8 cellular contexts compared by ENCODE assay signal in genomic region chrX:2690856-2691542, GRCh38. TPM values are rescaled to one million over a fixed set of nuclear protein-coding genes. Genes with fewer than 3 reads are reported as not detected.
A peak's percentile ranks its signal among the peaks of the same experiment; 100 is the strongest.
DNase-seq lines count a peak whose midpoint lies in the region; ATAC-seq and TF ChIP-seq lines count a peak whose summit lies in the region.

Gene CD99 (plus strand): TSS chrX:2691295. CDS start chrX:2691361, 66 bp downstream.

- peak within 1 kb of the TSS; percentile 86 to 95 (median 92) for H3K27ac Mint-ChIP-seq in CD8-positive, alpha-beta memory T cell

- H3K4me1 Mint-ChIP-seq in CD8-positive, alpha-beta memory T cell: peaks cover 34 to 41% (median 39%) of the 10 kb centered on the region in 3 donors

- TF ChIP-seq CTCF in fibroblast of pulmonary artery (IDR thresholded peaks at IDR 0.05; ENCODE audit: low read length, missing control alignments): no peak
- TF ChIP-seq CTCF in neutrophil (IDR thresholded peaks at IDR 0.05): no peak
- peak in 1 of 3 experiments; percentile 16 for TF ChIP-seq CTCF in testis (IDR thresholded peaks at IDR 0.05)

- H3K4me1 ChIP-seq in CD8-positive, alpha-beta memory T cell (ENCODE audit: insufficient read depth, low read length): peaks cover 31% of the 10 kb centered on the region
- H3K4me1 ChIP-seq in neutrophil (ENCODE audit: control insufficient read depth in 1 of 2, insufficient read depth in 1 of 2, low read depth in 1 of 2, low read length in 1 of 2) (peaks cover 11 to 18% of the 10 kb centered on the region in 2 experiments), testis (peaks cover 33% of the 10 kb centered on the region)

- peaks cover 0 to 13% (median 3%) of the 10 kb centered on the region in 3 donors for H3K36me3 Mint-ChIP-seq in CD8-positive, alpha-beta memory T cell

- H3K4me3 Mint-ChIP-seq in CD8-positive, alpha-beta memory T cell: peak within 1 kb of the TSS; percentile 93 to 98 (median 96)

- H3K27ac ChIP-seq in CD8-positive, alpha-beta memory T cell (ENCODE audit: low read depth, low read length): peak within 1 kb of the TSS; percentile 77
- H3K27ac ChIP-seq in neutrophil (no peak within 1 kb of the TSS), testis (peak within 1 kb of the TSS; percentile 85 to 95)

- intact Hi-C loops in testis (cut with DNase I; ENCODE audit: low total_unique reads): no loop called here

- no peaks in the 10 kb centered on the region for H3K36me3 ChIP-seq in CD8-positive, alpha-beta memory T cell (ENCODE audit: insufficient read depth, low read length)
- H3K36me3 ChIP-seq in neutrophil (no peaks in the 10 kb centered on the region), testis (ENCODE audit: low read depth, missing control alignments) (no peaks in the 10 kb centered on the region)

- no peak for TF ChIP-seq POLR2A in testis (IDR thresholded peaks at IDR 0.05)

- H3K27me3 ChIP-seq in CD8-positive, alpha-beta memory T cell (ENCODE audit: insufficient read depth, low read length, poor library complexity, severe bottlenecking): no peaks in the 10 kb centered on the region
- H3K27me3 ChIP-seq in neutrophil: peaks cover 65% of the 10 kb centered on the region
- H3K27me3 ChIP-seq in testis: no peaks in the 10 kb centered on the region

- POLR2A ChIA-PET in CD8-positive, alpha-beta memory T cell (lab: Charles Lee): no interaction called here

- no peaks in the 10 kb centered on the region for H3K9me3 Mint-ChIP-seq in CD8-positive, alpha-beta memory T cell

- H3K9me3 ChIP-seq in CD8-positive, alpha-beta memory T cell (ENCODE audit: low read length): no peaks in the 10 kb centered on the region
- no peaks in the 10 kb centered on the region for H3K9me3 ChIP-seq in neutrophil
- H3K9me3 ChIP-seq in testis: no peaks in the 10 kb centered on the region

- H3K4me3 ChIP-seq in CD8-positive, alpha-beta memory T cell (ENCODE audit: low read length): peak within 1 kb of the TSS; percentile 77
- H3K4me3 ChIP-seq in fibroblast of pulmonary artery (replicated peaks; ENCODE audit: low read depth, low read length) (peak within 1 kb of the TSS; percentile 73), neutrophil (ENCODE audit: low read depth in 1 of 2, low read length in 1 of 2) (peak within 1 kb of the TSS; percentile 32 to 44), testis (peak within 1 kb of the TSS; percentile 80 to 98)

- 0 to 1% methylated on average over 1 to 33 of the region's 73 CpGs for WGBS in testis, 2 donors

- ATAC-seq in GM21528 (IDR thresholded peaks at IDR 0.05; ENCODE audit: low FRiP score, unreplicated experiment): peak; percentile 88

- CTCF ChIA-PET in CD8-positive, alpha-beta memory T cell (lab: Charles Lee): no interaction called here

- DNase-seq in CD8-positive, alpha-beta memory T cell: peak; percentile 87 to 94 (median 88)
- DNase-seq in KBM-7: peak; percentile 95
- DNase-seq in activated T-cell treated with anti-CD3 and anti-CD28 coated beads, Interleukin-2, amount 50 U/mL, for 1 hour: peak; percentile 94
- DNase-seq in fibroblast of pulmonary artery (ENCODE audit: low read depth): peak; percentile 90
- DNase-seq in testis: peak; percentile 96
- DNase-seq in hypothalamus (lab: John Stamatoyannopoulos, UW): no peak

- in situ Hi-C loops in KBM-7 (cut with MboI; ENCODE audit: low pct_unique_long_range_greater_than_20kb, low sequenced_read_pairs): no loop called here

- no peaks in the 10 kb centered on the region for H3K27me3 Mint-ChIP-seq in CD8-positive, alpha-beta memory T cell

RNA-seq across cellular contexts. Expression of gene CD99, which starts in this region (rescaled TPM):
- 100 to 1,000 TPM; 234 to 240 TPM for total RNA-seq in CD8-positive, alpha-beta memory T cell
- 548 TPM for polyA plus RNA-seq in CD8-positive, alpha-beta memory T cell
- total RNA-seq in testis: 1,000 to 10,000 TPM in 1 of 2 donors, 100 to 1,000 TPM in 1; 733 to 1,032 TPM
- polyA plus RNA-seq in testis (ENCODE audit: insufficient read depth, low read depth, low replicate concordance): 450 TPM

Comparison
In these comparisons a context has a peak if more than half of its experiments do, and no peak if none do; other contexts are left out.
1. DNase-seq: peak in CD8-positive, alpha-beta memory T cell (5 of 5), KBM-7 (single experiment), activated T-cell treated with anti-CD3 and anti-CD28 coated beads, Interleukin-2, amount 50 U/mL, for 1 hour (single experiment), fibroblast of pulmonary artery (single experiment) and testis (single experiment); none in hypothalamus (0 of 51).
2. H3K4me3 ChIP-seq: peak in every context shown above with its lines; median percentile 89 in testis; 77 in CD8-positive, alpha-beta memory T cell; 73 in fibroblast of pulmonary artery; 38 in neutrophil.